Comparison of ENCODE assay signal across 8 cellular contexts in genomic region chr10:62816179-62817119, GRCh38. TPM values are rescaled to one million over a fixed set of nuclear protein-coding genes. Genes with fewer than 3 reads are reported as not detected.
DNase-seq lines count a peak whose midpoint lies in the region; ATAC-seq and TF ChIP-seq lines count a peak whose summit lies in the region.

Gene EGR2, minus strand, starts transcription at chr10:62816366. Its CDS starts 337 bp downstream, at chr10:62816029.

- peak; percentile 80 for DNase-seq in AG04450 (ENCODE audit: low read depth, low spot score)
- DNase-seq in NCI-H345 (lab: John Stamatoyannopoulos, UW): peak; percentile 80
- peak; percentile 92 for DNase-seq in activated CD4-positive, CD25-positive, alpha-beta regulatory T cell treated with anti-CD3 and anti-CD28 coated beads, Interleukin-2, amount 50 U/mL, for 72 hours
- DNase-seq in cerebellar cortex (ENCODE audit: low spot score): peak; percentile 94
- peak; percentile 96 for DNase-seq in islet precursor cell
- DNase-seq in stimulated activated CD4-positive, alpha-beta T cell treated with anti-CD3 and anti-CD28 coated beads, Interleukin-12 subunit alpha, Interleukin-12 subunit beta, amount 100 ng/mL, for 4 hours: peak; percentile 92

- ATAC-seq in GM18907 (IDR thresholded peaks at IDR 0.05; ENCODE audit: unreplicated experiment) (peak; percentile 85), HG03139 (IDR thresholded peaks at IDR 0.05; ENCODE audit: unreplicated experiment) (peak; percentile 70)

- peak within 1 kb of the TSS; percentile 39 for H3K27ac ChIP-seq in AG04450 (ENCODE audit: low read depth, low read length)

- TF ChIP-seq CTCF in AG04450 (IDR thresholded peaks at IDR 0.05; ENCODE audit: low read depth, low read length): no peak

- peaks cover 48% of the 10 kb centered on the region for H3K27me3 ChIP-seq in AG04450 (ENCODE audit: control insufficient read depth, insufficient read depth, low read length)

- POLR2A ChIA-PET in AG04450 (lab: Yijun Ruan, JAX): interaction anchor here (0.5 to 3.2 kb wide), 3 partner anchors 12 to 317 kb away, joined by 5 to 12 read pairs (median 5); partner anchors contain the start of genes ADO and NRBF2

- no peaks in the 10 kb centered on the region; the same call in 1 of the 2 replicates for H3K9me3 ChIP-seq in AG04450 (ENCODE audit: control insufficient read depth, insufficient read depth, low read length)

- CTCF ChIA-PET in AG04450 (lab: Charles Lee): interaction anchor here (1.2 to 4.3 kb wide), 10 partner anchors 13 to 379 kb away, joined by 3 to 102 read pairs (median 8); partner anchors contain the start of gene ADO

- peak within 1 kb of the TSS; percentile 68 for H3K4me3 ChIP-seq in AG04450 (ENCODE audit: low read depth, low read length)

RNA-seq across cellular contexts. Expression of gene EGR2, which starts in this region (rescaled TPM):
- 0.57 and 0.61 TPM in 2 replicates for polyA plus RNA-seq in AG04450 (2011; rRNA removed)
- 0.39 and 0.51 TPM in 2 replicates for polyA minus RNA-seq in AG04450 (2011; rRNA and poly(A)+ RNA removed)

Comparison
In these comparisons a context has a peak if more than half of its experiments do, and no peak if none do; other contexts are left out.
1. Peak in every context shown above with its lines: DNase-seq, ATAC-seq, H3K4me3 ChIP-seq and H3K27ac ChIP-seq.
2. Peak in DNase-seq, H3K4me3 ChIP-seq and H3K27ac ChIP-seq in AG04450; RNA of the gene not detected or under 1 TPM.